ENCODE assay signal across 1 cellular context in the genomic region with DNA sequence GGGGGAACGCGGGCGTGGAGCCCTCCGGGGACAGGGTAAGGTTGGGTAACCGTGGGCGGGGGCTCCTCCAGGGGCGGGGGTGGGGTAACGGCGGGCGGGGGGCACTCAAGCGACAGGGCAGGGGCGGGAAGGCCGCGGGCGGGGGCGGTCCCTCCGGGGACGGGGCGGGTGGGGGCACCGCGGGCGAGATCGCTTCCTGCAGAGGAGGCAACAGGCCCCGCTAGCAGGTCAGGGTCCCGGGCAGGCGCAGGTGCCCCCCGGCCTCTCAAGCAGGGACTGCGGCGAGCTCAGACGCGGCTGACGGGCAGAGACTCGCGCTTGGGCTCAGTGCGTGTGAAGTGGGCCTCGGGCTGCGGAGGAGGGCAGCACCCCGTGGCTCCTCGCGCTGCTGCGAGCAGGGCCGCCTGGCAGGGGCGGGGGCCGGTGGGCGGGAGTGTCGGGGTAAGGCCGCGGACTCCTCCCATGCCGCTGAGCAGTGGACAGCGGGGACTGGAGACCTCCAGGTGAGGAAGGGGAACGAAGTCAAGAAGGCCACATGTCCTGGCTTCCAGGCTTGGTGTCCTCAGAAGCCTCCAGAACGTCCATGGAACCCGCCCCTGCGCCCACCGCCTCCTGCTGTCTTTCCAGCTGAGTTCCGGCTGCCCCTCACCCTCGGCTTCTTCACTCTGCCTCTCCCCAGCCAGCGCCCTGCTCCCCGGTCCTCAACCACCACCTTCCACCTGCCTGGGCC.
TF ChIP-seq lines count a peak whose summit lies in the region.

No MANE protein-coding gene starts in this region.

TF ChIP-seq in endothelial cell of umbilical vein, 7 proteins besides CTCF, POLR2A, EP300 and RAD21:
- TF ChIP-seq, protein P1, sequence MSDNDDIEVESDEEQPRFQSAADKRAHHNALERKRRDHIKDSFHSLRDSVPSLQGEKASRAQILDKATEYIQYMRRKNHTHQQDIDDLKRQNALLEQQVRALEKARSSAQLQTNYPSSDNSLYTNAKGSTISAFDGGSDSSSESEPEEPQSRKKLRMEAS (IDR thresholded peaks at IDR 0.05; ENCODE audit: insufficient read depth, insufficient read length), result no peak
- TF ChIP-seq POLR2AphosphoS5 (IDR thresholded peaks at IDR 0.05; ENCODE audit: insufficient read depth, low read depth, low read length), result peak; percentile 18
- TF ChIP-seq MYC (IDR thresholded peaks at IDR 0.05; ENCODE audit: low read depth, low read length), result no peak
- no peak for TF ChIP-seq GATA2 (IDR thresholded peaks at IDR 0.05; ENCODE audit: insufficient read depth, insufficient read length, low read depth, low read length)
- no peak for TF ChIP-seq JUN (IDR thresholded peaks at IDR 0.05; ENCODE audit: borderline replicate concordance, insufficient read depth, insufficient read length, low read depth)
- TF ChIP-seq FOS (IDR thresholded peaks at IDR 0.05; ENCODE audit: borderline replicate concordance, insufficient read depth, low read length), result no peak
